Comparison of ENCODE assay signal across 2 cellular contexts in genomic region chr5:149421372-149421685, GRCh38.
TF ChIP-seq lines count a peak whose summit lies in the region.

No MANE protein-coding gene starts in this region.

TF ChIP-seq in IMR-90, 13 proteins besides CTCF, POLR2A, EP300 and RAD21:
- TF ChIP-seq NFE2L2 (IDR thresholded peaks at IDR 0.05; ENCODE audit: low read depth, low read length) (no peak), MXI1 (IDR thresholded peaks at IDR 0.05; ENCODE audit: borderline replicate concordance, low read depth, low read length) (no peak)

TF ChIP-seq in H1, 55 proteins besides CTCF, POLR2A, EP300 and RAD21:
- TF ChIP-seq POU5F1 (IDR thresholded peaks at IDR 0.05; ENCODE audit: low read depth, low read length) (no peak), PHF8 (conservative IDR thresholded peaks at IDR 0.05; ENCODE audit: low read depth, low read length) (no peak), MAFK (IDR thresholded peaks at IDR 0.05; ENCODE audit: low read depth, low read length) (no peak), JUN (IDR thresholded peaks at IDR 0.05; ENCODE audit: low read depth, low read length) (no peak), HDAC6 (IDR thresholded peaks at IDR 0.05; ENCODE audit: low read depth, low read length) (no peak), CHD7 (IDR thresholded peaks at IDR 0.05; ENCODE audit: insufficient replicate concordance, low read length) (no peak), CHD2 (IDR thresholded peaks at IDR 0.05; ENCODE audit: low read length) (no peak)
